ENCODE assay signal across 10 cellular contexts in the genomic region with DNA sequence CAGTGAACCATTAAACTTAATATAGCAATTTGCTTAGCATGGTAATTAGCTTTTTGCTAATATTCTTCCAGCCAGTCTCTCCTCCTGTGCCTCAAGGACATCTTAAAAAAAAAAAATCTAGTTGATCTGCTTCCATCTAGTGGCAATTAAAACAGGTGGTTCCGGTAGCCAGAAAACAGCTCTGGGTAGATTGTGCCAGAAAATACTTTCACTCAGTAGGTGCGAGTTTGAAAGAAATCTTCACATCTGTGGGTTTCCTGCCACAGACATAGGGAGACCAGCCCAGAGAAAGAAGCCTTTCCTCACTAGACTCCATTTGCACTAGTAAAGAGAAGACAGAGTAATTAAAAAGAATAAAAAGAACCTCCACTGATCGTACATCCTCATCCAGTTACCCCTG. TPM values are rescaled to one million over a fixed set of nuclear protein-coding genes. Genes with fewer than 3 reads are reported as not detected.
A peak's percentile ranks its signal among the peaks of the same experiment; 100 is the strongest.
DNase-seq lines count a peak whose midpoint lies in the region; ATAC-seq and TF ChIP-seq lines count a peak whose summit lies in the region.
"Had no signal": no experiment of that assay in that cellular context is flagged by ENCODE, and none has a peak within 500 bp of the region (broad histone marks: within the 10 kb centered on the region; RNA-seq: fewer than 3 reads in every experiment).

No MANE protein-coding gene starts in this region.

- POLR2A ChIA-PET in activated B cell treated with CpG ODN at 0.5 μM for 24 hours (lab: Charles Lee), result interaction anchor here (0.6 to 6.2 kb wide), 10 partner anchors 8 to 108 kb away, joined by 3 to 119 read pairs (median 8); partner anchors contain the start of gene METTL18

- no peaks in the 10 kb centered on the region for H3K9me3 Mint-ChIP-seq in activated naive CD4-positive, alpha-beta T cell treated with anti-CD3 and anti-CD28 coated beads, Interleukin-2, amount 10 ng/mL, durations not matched to agents 7 days and 5 days
- H3K9me3 Mint-ChIP-seq in activated B cell treated with CpG ODN at 0.5 μM for 24 hours, result no peaks in the 10 kb centered on the region
- H3K9me3 Mint-ChIP-seq in stimulated activated naive B cell treated with anti-CD40 and anti-IgM and Interleukin-4, amounts not matched to agents 10 μg/mL and 1 μg/mL and 100 μg/mL, for 72 hours, result no peaks in the 10 kb centered on the region
- H3K9me3 Mint-ChIP-seq: neural crest cell had no signal

- no peaks in the 10 kb centered on the region for H3K9me3 ChIP-seq in MG63

- H3K4me3 ChIP-seq in MG63, result no peak overlapping the region

- peaks cover 84% of the 10 kb centered on the region for H3K36me3 Mint-ChIP-seq in activated naive CD4-positive, alpha-beta T cell treated with anti-CD3 and anti-CD28 coated beads, Interleukin-2, amount 10 ng/mL, durations not matched to agents 7 days and 5 days
- H3K36me3 Mint-ChIP-seq in activated B cell treated with CpG ODN at 0.5 μM for 24 hours (ENCODE audit: low read depth), result peaks cover 64% of the 10 kb centered on the region
- peaks cover 0 to 14% of the 10 kb centered on the region in 2 donors for H3K36me3 Mint-ChIP-seq in stimulated activated naive B cell treated with anti-CD40 and anti-IgM and Interleukin-4, amounts not matched to agents 10 μg/mL and 1 μg/mL and 100 μg/mL, for 72 hours

- H3K27me3 ChIP-seq in MG63, result peaks cover 3% of the 10 kb centered on the region

- intact Hi-C loops in activated B cell treated with CpG ODN at 0.5 μM for 24 hours (cut with micrococcal nuclease), result loop anchor here (1.0 to 10.0 kb wide), 5 partner anchors 37 to 1980 kb away; partner anchors contain the start of genes BLZF1, NME7 and PRRC2C

- no peaks in the 10 kb centered on the region for H3K36me3 ChIP-seq in MG63

- TF ChIP-seq CTCF in activated B cell treated with CpG ODN at 0.5 μM for 24 hours (IDR thresholded peaks at IDR 0.05), result no peak

- H3K27ac ChIP-seq in caudate nucleus (ENCODE audit: low read depth, low read length), result no peak overlapping the region

- peak; percentile 66 for DNase-seq in activated naive CD4-positive, alpha-beta T cell treated with anti-CD3 and anti-CD28 coated beads, Interleukin-2, amount 10 ng/mL, durations not matched to agents 7 days and 5 days
- DNase-seq in activated naive CD4-positive, alpha-beta T cell treated with Interleukin-2 at 50 U/mL for 16 hours, result no peak
- DNase-seq in activated B cell treated with CpG ODN at 0.5 μM for 24 hours (no peak), MG63 (no peak), caudate nucleus (lab: John Stamatoyannopoulos, UW) (no peak)
- DNase-seq in stimulated activated naive B cell treated with anti-CD40 and anti-IgM and Interleukin-4, amounts not matched to agents 10 μg/mL and 1 μg/mL and 100 μg/mL, for 72 hours, result no peak
- DNase-seq: NCI-H526 had no signal

- CTCF ChIA-PET in activated naive CD4-positive, alpha-beta T cell treated with anti-CD3 and anti-CD28 coated beads, Interleukin-2, amount 10 ng/mL, durations not matched to agents 7 days and 5 days (lab: Charles Lee), result interaction anchor here (0.6 to 7.8 kb wide), 14 partner anchors 9 to 141 kb away, joined by 3 to 151 read pairs (median 4); partner anchors contain the start of gene F5
- CTCF ChIA-PET in activated B cell treated with CpG ODN at 0.5 μM for 24 hours (lab: Charles Lee), result interaction anchor here (0.6 to 9.6 kb wide), 13 partner anchors 8 to 108 kb away, joined by 3 to 192 read pairs (median 4); partner anchors contain the start of gene F5

- H3K4me3 Mint-ChIP-seq in activated naive CD4-positive, alpha-beta T cell treated with anti-CD3 and anti-CD28 coated beads, Interleukin-2, amount 10 ng/mL, durations not matched to agents 7 days and 5 days, result peak overlapping the region; percentile 39
- peak overlapping the region; percentile 62 for H3K4me3 Mint-ChIP-seq in activated B cell treated with CpG ODN at 0.5 μM for 24 hours
- peak overlapping the region; percentile 39 to 48 for H3K4me3 Mint-ChIP-seq in stimulated activated naive B cell treated with anti-CD40 and anti-IgM and Interleukin-4, amounts not matched to agents 10 μg/mL and 1 μg/mL and 100 μg/mL, for 72 hours
- H3K4me3 Mint-ChIP-seq: neural crest cell had no signal

- peak; percentile 29 for ATAC-seq in HG03095 (IDR thresholded peaks at IDR 0.05; ENCODE audit: unreplicated experiment)
- peak; percentile 9 for ATAC-seq in activated B cell treated with CpG ODN at 0.5 μM for 24 hours (ENCODE audit: low read depth)
- no peak for ATAC-seq in stimulated activated naive B cell treated with anti-CD40 and anti-IgM and Interleukin-4, amounts not matched to agents 10 μg/mL and 1 μg/mL and 100 μg/mL, for 72 hours (replicated peaks)
- no peak for ATAC-seq in GM19463 (IDR thresholded peaks at IDR 0.05; ENCODE audit: unreplicated experiment)

- peaks cover 98% of the 10 kb centered on the region for H3K4me1 Mint-ChIP-seq in activated naive CD4-positive, alpha-beta T cell treated with anti-CD3 and anti-CD28 coated beads, Interleukin-2, amount 10 ng/mL, durations not matched to agents 7 days and 5 days
- H3K4me1 Mint-ChIP-seq in activated B cell treated with CpG ODN at 0.5 μM for 24 hours, result peaks cover 97% of the 10 kb centered on the region
- H3K4me1 Mint-ChIP-seq in stimulated activated naive B cell treated with anti-CD40 and anti-IgM and Interleukin-4, amounts not matched to agents 10 μg/mL and 1 μg/mL and 100 μg/mL, for 72 hours, result peaks cover 70 to 97% of the 10 kb centered on the region in 2 donors
- H3K4me1 Mint-ChIP-seq: neural crest cell had no signal

- peak overlapping the region; percentile 95 for H3K27ac Mint-ChIP-seq in activated naive CD4-positive, alpha-beta T cell treated with anti-CD3 and anti-CD28 coated beads, Interleukin-2, amount 10 ng/mL, durations not matched to agents 7 days and 5 days
- H3K27ac Mint-ChIP-seq in activated B cell treated with CpG ODN at 0.5 μM for 24 hours, result peak overlapping the region; percentile 90
- peak overlapping the region; percentile 96 for H3K27ac Mint-ChIP-seq in stimulated activated naive B cell treated with anti-CD40 and anti-IgM and Interleukin-4, amounts not matched to agents 10 μg/mL and 1 μg/mL and 100 μg/mL, for 72 hours

- H3K27me3 Mint-ChIP-seq in activated naive CD4-positive, alpha-beta T cell treated with anti-CD3 and anti-CD28 coated beads, Interleukin-2, amount 10 ng/mL, durations not matched to agents 7 days and 5 days, result no peaks in the 10 kb centered on the region
- no peaks in the 10 kb centered on the region for H3K27me3 Mint-ChIP-seq in activated B cell treated with CpG ODN at 0.5 μM for 24 hours
- H3K27me3 Mint-ChIP-seq in stimulated activated naive B cell treated with anti-CD40 and anti-IgM and Interleukin-4, amounts not matched to agents 10 μg/mL and 1 μg/mL and 100 μg/mL, for 72 hours, result no peaks in the 10 kb centered on the region

RNA-seq across cellular contexts. Expression of gene SELL, which starts 17.1 kb away (rescaled TPM):
- 151 and 156 TPM in 2 replicates for total RNA-seq in activated B cell treated with CpG ODN at 0.5 μM for 24 hours
- 0.10 and 1.5 TPM in 2 replicates for total RNA-seq in MG63 (2014; rRNA removed; shearing (Covaris generic); ENCODE audit: low replicate concordance)
- total RNA-seq: neural crest cell had no signal

RNA-seq across cellular contexts. Expression of gene SELE, which starts 39.6 kb away (rescaled TPM):
- not detected in 2 replicates for total RNA-seq in activated B cell treated with CpG ODN at 0.5 μM for 24 hours
- not detected in 2 replicates for total RNA-seq in MG63 (2014; rRNA removed; shearing (Covaris generic); ENCODE audit: low replicate concordance)
- total RNA-seq: neural crest cell had no signal

Comparison
In these comparisons a context has a peak if more than half of its experiments do, and no peak if none do; other contexts are left out.
1. ATAC-seq: peak in HG03095 (single experiment) and activated B cell treated with CpG ODN at 0.5 μM for 24 hours (single experiment); none in stimulated activated naive B cell treated with anti-CD40 and anti-IgM and Interleukin-4, amounts not matched to agents 10 μg/mL and 1 μg/mL and 100 μg/mL, for 72 hours (0 of 2) and GM19463 (single experiment).
2. RNA of gene SELL, which starts 17.1 kb away (total RNA-seq): 151 to 156 TPM in activated B cell treated with CpG ODN at 0.5 μM for 24 hours; 0.10 to 1.5 TPM in MG63; every median in the first group is over 10 times any median in the second.
3. Peak in every context shown above with its lines, with median percentiles within 50 percentile points of each other: H3K27ac Mint-ChIP-seq and H3K4me3 Mint-ChIP-seq.